Comparison of ENCODE assay signal across 8 cellular contexts in genomic region chr1:158112994-158113758, GRCh38.
DNase-seq lines count a peak whose midpoint lies in the region; ATAC-seq, FAIRE-seq and TF ChIP-seq lines count a peak whose summit lies in the region.

No MANE protein-coding gene starts in this region.

- DNase-seq in activated CD4-positive, alpha-beta memory T cell treated with anti-CD3 and anti-CD28 coated beads for 36 hours: peak; percentile 41
- DNase-seq in activated CD4-positive, alpha-beta memory T cell treated with anti-CD3 and anti-CD28 coated beads, Interleukin-2, amount 10 ng/mL, durations not matched to agents 7 days and 5 days: no peak
- DNase-seq in SJSA1 (ENCODE audit: low read depth in 1 of 2, low spot score in 2 of 2) (peak in 1 of 2 experiments; percentile 46), brain microvascular endothelial cell (no peak), keratinocyte (ENCODE audit: low read depth, low spot score) (no peak)
- DNase-seq in stimulated activated CD4-positive, alpha-beta T cell treated with anti-CD3 and anti-CD28 coated beads, Interleukin-1b, Interleukin-23, amount 100 ng/mL, for 48 hours: peak; percentile 12

- peak; percentile 32 for FAIRE-seq in keratinocyte (lab: Jason Lieb, UNC)

- no peaks in the 10 kb centered on the region for H3K36me3 Mint-ChIP-seq in activated CD4-positive, alpha-beta memory T cell treated with anti-CD3 and anti-CD28 coated beads for 36 hours
- H3K36me3 Mint-ChIP-seq in activated CD4-positive, alpha-beta memory T cell treated with anti-CD3 and anti-CD28 coated beads, Interleukin-2, amount 10 ng/mL, durations not matched to agents 7 days and 5 days (ENCODE audit: low read depth): peaks cover 2% of the 10 kb centered on the region

- H3K4me1 ChIP-seq in SJSA1 (replicated peaks) (peaks cover 9% of the 10 kb centered on the region), keratinocyte (ENCODE audit: control insufficient read depth, extremely low read depth, insufficient read depth, low read length) (peaks cover 18% of the 10 kb centered on the region)

- H3K9me3 ChIP-seq in SJSA1 (replicated peaks): no peaks in the 10 kb centered on the region
- H3K9me3 ChIP-seq in keratinocyte (ENCODE audit: control insufficient read depth, low read depth, low read length): peaks cover 2% of the 10 kb centered on the region

- H3K4me3 Mint-ChIP-seq in activated CD4-positive, alpha-beta memory T cell treated with anti-CD3 and anti-CD28 coated beads for 36 hours: peak overlapping the region; percentile 44
- no peak overlapping the region for H3K4me3 Mint-ChIP-seq in activated CD4-positive, alpha-beta memory T cell treated with anti-CD3 and anti-CD28 coated beads, Interleukin-2, amount 10 ng/mL, durations not matched to agents 7 days and 5 days

- H3K27ac ChIP-seq in SJSA1 (no peak overlapping the region), brain microvascular endothelial cell (no peak overlapping the region), keratinocyte (ENCODE audit: control insufficient read depth, insufficient read depth, low read length) (no peak overlapping the region)

- H3K27me3 ChIP-seq in SJSA1 (replicated peaks) (peaks cover 11% of the 10 kb centered on the region), brain microvascular endothelial cell (replicated peaks) (no peaks in the 10 kb centered on the region), keratinocyte (ENCODE audit: control insufficient read depth, extremely low read depth, insufficient read depth, low read length) (no peaks in the 10 kb centered on the region)

- TF ChIP-seq CTCF in brain microvascular endothelial cell (IDR thresholded peaks at IDR 0.05; ENCODE audit: low read depth, low read length, missing control alignments): peak; percentile 24
- TF ChIP-seq CTCF in keratinocyte (optimal IDR thresholded peaks at IDR 0.05 in 1 of 3, IDR thresholded peaks at IDR 0.05 in 1 of 3, conservative IDR thresholded peaks at IDR 0.05 in 1 of 3; ENCODE audit: extremely low read depth in 1 of 3, insufficient read depth in 2 of 3, low read length in 3 of 3): peak in 2 of 3 experiments; percentile 39 to 65

- H3K9me1 ChIP-seq in keratinocyte (ENCODE audit: control insufficient read depth, extremely low read depth, insufficient read depth, low read length): no peaks in the 10 kb centered on the region

- H4K20me1 ChIP-seq in keratinocyte (ENCODE audit: control insufficient read depth, extremely low read depth, insufficient read depth, low read length): no peaks in the 10 kb centered on the region

- in situ Hi-C loops in brain microvascular endothelial cell (cut with HindIII; ENCODE audit: low pct_ligation_motif_present, low sequenced_read_pairs): loop anchor here (25.0 kb wide), 1 partner anchor 151 kb away; no protein-coding TSS in a partner anchor

- peak overlapping the region; percentile 77 for H3K4me2 ChIP-seq in keratinocyte (ENCODE audit: control insufficient read depth, extremely low read depth, insufficient read depth, low read depth, low read length)

- H3K36me3 ChIP-seq in SJSA1: no peaks in the 10 kb centered on the region
- no peaks in the 10 kb centered on the region for H3K36me3 ChIP-seq in brain microvascular endothelial cell (replicated peaks)
- no peaks in the 10 kb centered on the region for H3K36me3 ChIP-seq in keratinocyte (ENCODE audit: control insufficient read depth in 2 of 2, extremely low read depth in 1 of 2, insufficient read depth in 2 of 2, low read length in 2 of 2)

- H3K4me3 ChIP-seq in SJSA1: peak overlapping the region; percentile 42
- H3K4me3 ChIP-seq in brain microvascular endothelial cell (ENCODE audit: low read depth, low read length): peak overlapping the region; percentile 53
- peak overlapping the region; percentile 30 to 69 (median 59) for H3K4me3 ChIP-seq in keratinocyte (ENCODE audit: control insufficient read depth in 2 of 3, extremely low read depth in 1 of 3, insufficient read depth in 2 of 3, low read depth in 1 of 3, low read length in 3 of 3)

- no peaks in the 10 kb centered on the region for H3K79me2 ChIP-seq in keratinocyte (ENCODE audit: control insufficient read depth, insufficient read depth, low read length)

- dilution Hi-C loops in keratinocyte (cut with MboI; ENCODE audit: extremely low pct_ligation_motif_present, low sequenced_read_pairs): loop anchor here (25.0 kb wide), 1 partner anchor 151 kb away; no protein-coding TSS in a partner anchor

- CTCF ChIA-PET in activated CD4-positive, alpha-beta memory T cell treated with anti-CD3 and anti-CD28 coated beads for 36 hours (lab: Charles Lee): interaction anchor here (0.6 to 4.0 kb wide), 4 partner anchors 11 to 121 kb away, joined by 3 to 22 read pairs (median 14); no protein-coding TSS in a partner anchor
- CTCF ChIA-PET in activated CD4-positive, alpha-beta memory T cell treated with anti-CD3 and anti-CD28 coated beads, Interleukin-2, amount 10 ng/mL, durations not matched to agents 7 days and 5 days (lab: Charles Lee): interaction anchor here (0.9 to 4.0 kb wide), 3 partner anchors 9 to 12 kb away, joined by 3 to 19 read pairs (median 7); no protein-coding TSS in a partner anchor

- intact Hi-C loops in activated CD4-positive, alpha-beta memory T cell treated with anti-CD3 and anti-CD28 coated beads for 36 hours (cut with micrococcal nuclease): loop anchor here (10.0 kb wide), 1 partner anchor 62 kb away; no protein-coding TSS in a partner anchor

- H3K9ac ChIP-seq in keratinocyte (ENCODE audit: control insufficient read depth, extremely low read depth, insufficient read depth, low read length): no peak overlapping the region

- H3K27me3 Mint-ChIP-seq in activated CD4-positive, alpha-beta memory T cell treated with anti-CD3 and anti-CD28 coated beads for 36 hours: peaks cover 40% of the 10 kb centered on the region
- peaks cover 45% of the 10 kb centered on the region for H3K27me3 Mint-ChIP-seq in activated CD4-positive, alpha-beta memory T cell treated with anti-CD3 and anti-CD28 coated beads, Interleukin-2, amount 10 ng/mL, durations not matched to agents 7 days and 5 days

- peaks cover 2% of the 10 kb centered on the region for H3K9me3 Mint-ChIP-seq in activated CD4-positive, alpha-beta memory T cell treated with anti-CD3 and anti-CD28 coated beads for 36 hours
- H3K9me3 Mint-ChIP-seq in activated CD4-positive, alpha-beta memory T cell treated with anti-CD3 and anti-CD28 coated beads, Interleukin-2, amount 10 ng/mL, durations not matched to agents 7 days and 5 days: no peaks in the 10 kb centered on the region

- no peak for ATAC-seq in HG03460 (IDR thresholded peaks at IDR 0.05; ENCODE audit: unreplicated experiment)
- no peak for ATAC-seq in HG02642 (IDR thresholded peaks at IDR 0.05; ENCODE audit: poor library complexity, unreplicated experiment)

- peak overlapping the region; percentile 87 for H2AFZ ChIP-seq in keratinocyte (ENCODE audit: control insufficient read depth, low read length)

- H3K27ac Mint-ChIP-seq in activated CD4-positive, alpha-beta memory T cell treated with anti-CD3 and anti-CD28 coated beads for 36 hours: no peak overlapping the region
- H3K27ac Mint-ChIP-seq in activated CD4-positive, alpha-beta memory T cell treated with anti-CD3 and anti-CD28 coated beads, Interleukin-2, amount 10 ng/mL, durations not matched to agents 7 days and 5 days: no peak overlapping the region

- H3K4me1 Mint-ChIP-seq in activated CD4-positive, alpha-beta memory T cell treated with anti-CD3 and anti-CD28 coated beads for 36 hours (ENCODE audit: low read depth): peaks cover 11% of the 10 kb centered on the region
- H3K4me1 Mint-ChIP-seq in activated CD4-positive, alpha-beta memory T cell treated with anti-CD3 and anti-CD28 coated beads, Interleukin-2, amount 10 ng/mL, durations not matched to agents 7 days and 5 days: peaks cover 8% of the 10 kb centered on the region

- POLR2A ChIA-PET in activated CD4-positive, alpha-beta memory T cell treated with anti-CD3 and anti-CD28 coated beads for 36 hours (lab: Charles Lee): no interaction called here
- POLR2A ChIA-PET in activated CD4-positive, alpha-beta memory T cell treated with anti-CD3 and anti-CD28 coated beads, Interleukin-2, amount 10 ng/mL, durations not matched to agents 7 days and 5 days (lab: Charles Lee): no interaction called here

Comparison
In these comparisons a context has a peak if more than half of its experiments do, and no peak if none do; other contexts are left out.
1. DNase-seq: peak in activated CD4-positive, alpha-beta memory T cell treated with anti-CD3 and anti-CD28 coated beads for 36 hours (single experiment) and stimulated activated CD4-positive, alpha-beta T cell treated with anti-CD3 and anti-CD28 coated beads, Interleukin-1b, Interleukin-23, amount 100 ng/mL, for 48 hours (single experiment); none in activated CD4-positive, alpha-beta memory T cell treated with anti-CD3 and anti-CD28 coated beads, Interleukin-2, amount 10 ng/mL, durations not matched to agents 7 days and 5 days (single experiment), brain microvascular endothelial cell (single experiment) and keratinocyte (single experiment).
2. Peak in every context shown above with its lines, with median percentiles within 50 percentile points of each other: H3K4me3 ChIP-seq.